Comparison of ENCODE assay signal across 8 cellular contexts in genomic region chr12:27711312-27711682, GRCh38. TPM values are rescaled to one million over a fixed set of nuclear protein-coding genes. Genes with fewer than 3 reads are reported as not detected.
DNase-seq lines count a peak whose midpoint lies in the region; ATAC-seq and TF ChIP-seq lines count a peak whose summit lies in the region.

No MANE protein-coding gene starts in this region.

- H3K27me3 Mint-ChIP-seq in activated naive CD8-positive, alpha-beta T cell = no peaks in the 10 kb centered on the region

- H3K27ac Mint-ChIP-seq in activated naive CD8-positive, alpha-beta T cell = peak overlapping the region; percentile 98

- peak; percentile 15 for ATAC-seq in GM21381 (IDR thresholded peaks at IDR 0.05; ENCODE audit: unreplicated experiment)
- no peak for ATAC-seq in GM18870 (IDR thresholded peaks at IDR 0.05; ENCODE audit: unreplicated experiment)
- ATAC-seq in HG02798 (IDR thresholded peaks at IDR 0.05; ENCODE audit: poor library complexity, unreplicated experiment) = no peak

- H3K36me3 ChIP-seq in stomach = peaks cover 12 to 23% (median 18%) of the 10 kb centered on the region in 4 donors

- H3K9me3 Mint-ChIP-seq in activated naive CD8-positive, alpha-beta T cell (ENCODE audit: low read depth) = no peaks in the 10 kb centered on the region

- H3K36me3 Mint-ChIP-seq in activated naive CD8-positive, alpha-beta T cell = peaks cover 10% of the 10 kb centered on the region

- H3K4me3 Mint-ChIP-seq in activated naive CD8-positive, alpha-beta T cell = peak overlapping the region; percentile 99

- no peaks in the 10 kb centered on the region for H3K9me3 ChIP-seq in stomach

- WGBS in stomach, 5 donors = 0 to 3% (median 1%) methylated on average over 11 of the region's 11 CpGs

- TF ChIP-seq CTCF in NB4 (IDR thresholded peaks at IDR 0.05; ENCODE audit: low read depth, low read length) (no peak), stomach (IDR thresholded peaks at IDR 0.05) (no peak)

- H3K4me1 Mint-ChIP-seq in activated naive CD8-positive, alpha-beta T cell (ENCODE audit: low read depth) = peaks cover 35% of the 10 kb centered on the region

- H3K4me3 ChIP-seq in NB4 (ENCODE audit: low read depth, low read length) = peak overlapping the region; percentile 73
- H3K4me3 ChIP-seq in stomach = peak overlapping the region; percentile 73 to 97 (median 90)

- no peak for TF ChIP-seq EP300 in stomach (IDR thresholded peaks at IDR 0.05)

- DNase-seq in COLO668 (lab: John Stamatoyannopoulos, UW; ENCODE audit: unreplicated experiment) (peak; percentile 22), NB4 (ENCODE audit: low read depth) (peak; percentile 65), iPS-NIHi7 (ENCODE audit: extremely low spot score) (peak; percentile 20), stomach (no peak)

- H3K27me3 ChIP-seq in stomach = no peaks in the 10 kb centered on the region

- TF ChIP-seq POLR2A in NB4 (IDR thresholded peaks at IDR 0.05; ENCODE audit: extremely low read depth, insufficient read length) (no peak), stomach (IDR thresholded peaks at IDR 0.05) (no peak)

- intact Hi-C loops in stomach (cut with DNase I; ENCODE audit: low total_unique reads) = no loop called here

- H3K4me1 ChIP-seq in stomach = peaks cover 12 to 29% (median 26%) of the 10 kb centered on the region in 4 donors

- peak overlapping the region; percentile 80 to 90 (median 87) for H3K27ac ChIP-seq in stomach

RNA-seq across cellular contexts. Expression of gene MRPS35, which starts 0.7 kb away (rescaled TPM):
- total RNA-seq in stomach = 10 to 100 TPM in 3 of 5 donors, 1 to 10 TPM in 2; 9.8 to 71.6 (median 15.6) TPM
- polyA plus RNA-seq in stomach = 10 to 100 TPM; 28.9 to 61.4 (median 42.8) TPM

RNA-seq across cellular contexts. Expression of gene REP15, which starts 15.1 kb away (rescaled TPM):
- total RNA-seq in stomach = 10 to 100 TPM in 3 of 5 donors, 1 to 10 TPM in 2; 4.1 to 38.2 (median 11.2) TPM
- 100 to 1,000 TPM in 1 of 3 donors, 1 to 10 TPM in 2; 3.0 to 115 (median 9.8) TPM for polyA plus RNA-seq in stomach
